ENCODE assay signal across 8 cellular contexts in genomic region chr18:77133920-77134496, GRCh38. TPM values are rescaled to one million over a fixed set of nuclear protein-coding genes. Genes with fewer than 3 reads are reported as not detected.
DNase-seq lines count a peak whose midpoint lies in the region; ATAC-seq and TF ChIP-seq lines count a peak whose summit lies in the region.

No MANE protein-coding gene starts in this region.

- H3K9me2 ChIP-seq in HCT116 (ENCODE audit: insufficient read depth) = no peaks in the 10 kb centered on the region

- TF ChIP-seq POLR2A in HCT116 (IDR thresholded peaks at IDR 0.05; ENCODE audit: borderline replicate concordance, extremely low read depth, insufficient read depth, insufficient read length) (no peak), heart left ventricle (IDR thresholded peaks at IDR 0.05) (no peak)

- ATAC-seq in CD4-positive, alpha-beta T cell (ENCODE audit: poor library complexity) = no peak
- ATAC-seq in HCT116 (no peak), heart left ventricle (peak in 3 of 4 donors; percentile 15 to 56 (median 55)), GM21360 (IDR thresholded peaks at IDR 0.05; ENCODE audit: unreplicated experiment) (no peak)
- no peak for ATAC-seq in stimulated activated naive CD8-positive, alpha-beta T cell treated with anti-CD3 and anti-CD28 coated beads, Interleukin-15, amount 100 ng/mL, for 72 hours

- 34 to 45% (median 39%) methylated on average over 9 of the region's 9 CpGs for WGBS in heart left ventricle, 4 donors

- H3K36me3 Mint-ChIP-seq in CD4-positive, alpha-beta T cell (ENCODE audit: low read depth) = peaks cover 28% of the 10 kb centered on the region

- no TSS peak for BruUV-seq in HCT116 (replicated peaks; lab: Mats Ljungman, UMichigan)

- no peaks in the 10 kb centered on the region for H3K9me3 Mint-ChIP-seq in CD4-positive, alpha-beta T cell
- no peaks in the 10 kb centered on the region for H3K9me3 Mint-ChIP-seq in stimulated activated naive CD8-positive, alpha-beta T cell treated with anti-CD3 and anti-CD28 coated beads, Interleukin-15, amount 100 ng/mL, for 72 hours

- TF ChIP-seq RAD21 in HCT116 (IDR thresholded peaks at IDR 0.05; ENCODE audit: low read depth) = peak; percentile 45

- H3K27ac ChIP-seq in CD4-positive, alpha-beta T cell (ENCODE audit: low read depth, low read length) = no peak overlapping the region
- H3K27ac ChIP-seq in HCT116 (ENCODE audit: low read depth, low read length) (no peak overlapping the region), heart left ventricle (peak overlapping the region in 9 of 12 donors; percentile 81 to 98 (median 90))

- CTCF ChIA-PET in CD4-positive, alpha-beta T cell (lab: Charles Lee) = interaction anchor here (2.2 kb wide), 1 partner anchor 72 kb away, joined by 6 read pairs; no protein-coding TSS in a partner anchor
- CTCF ChIA-PET in HCT116 (lab: Charles Lee) = no interaction called here

- H3K27ac Mint-ChIP-seq in CD4-positive, alpha-beta T cell = peak overlapping the region; percentile 82
- H3K27ac Mint-ChIP-seq in stimulated activated naive CD8-positive, alpha-beta T cell treated with anti-CD3 and anti-CD28 coated beads, Interleukin-15, amount 100 ng/mL, for 72 hours = no peak overlapping the region

- no peak overlapping the region for H3K9ac ChIP-seq in HCT116 (ENCODE audit: low read length)

- no peak overlapping the region for H2AFZ ChIP-seq in HCT116 (ENCODE audit: low read depth, low read length, poor library complexity, severe bottlenecking)

- intact Hi-C loops in CD4-positive, alpha-beta T cell (cut with DNase I, micrococcal nuclease) = loop anchor here (5.0 kb wide), 4 partner anchors 67 to 312 kb away; partner anchors contain the start of gene ZNF236 (in 1 of the 2)
- intact Hi-C loops in HCT116 (cut with micrococcal nuclease) = loop anchor here (2.0 to 10.0 kb wide), 4 partner anchors 67 to 129 kb away; no protein-coding TSS in a partner anchor
- intact Hi-C loops in heart left ventricle (cut with DNase I) = loop anchor here in 6 of 10 donors (5.0 to 10.0 kb wide), 7 partner anchors 57 to 132 kb away; no protein-coding TSS in a partner anchor

- H3K4me1 ChIP-seq in HCT116 (ENCODE audit: control insufficient read depth in 1 of 2, insufficient read depth in 2 of 2, low read length in 2 of 2) (peaks cover 12 to 36% of the 10 kb centered on the region in 2 experiments; a peak in 3 of 4 replicates), heart left ventricle (peaks cover 0 to 41% (median 24%) of the 10 kb centered on the region in 12 donors)

- no peaks in the 10 kb centered on the region for H3K9me3 ChIP-seq in CD4-positive, alpha-beta T cell (ENCODE audit: control insufficient read depth, low read length)
- H3K9me3 ChIP-seq in HCT116 (ENCODE audit: control insufficient read depth in 1 of 2, insufficient read depth in 1 of 2, low read depth in 1 of 2, low read length in 2 of 2) (no peaks in the 10 kb centered on the region), heart left ventricle (peaks cover 0 to 3% (median 0%) of the 10 kb centered on the region in 12 donors)

- H3K27me3 ChIP-seq in CD4-positive, alpha-beta T cell (ENCODE audit: control insufficient read depth, insufficient read depth, low read length) = no peaks in the 10 kb centered on the region
- H3K27me3 ChIP-seq in HCT116 (ENCODE audit: insufficient read depth, low read length) (no peaks in the 10 kb centered on the region), heart left ventricle (peaks cover 0 to 28% (median 0%) of the 10 kb centered on the region in 9 donors)

- H3K36me3 ChIP-seq in HCT116 (ENCODE audit: control insufficient read depth in 1 of 2, insufficient read depth in 2 of 2, low read length in 2 of 2) (0 out of 4 replicates have a peak, but pooled peaks cover 0 to 4% of the 10 kb centered on the region in 2 experiments), heart left ventricle (no peaks in the 10 kb centered on the region)

- H3K4me1 Mint-ChIP-seq in CD4-positive, alpha-beta T cell (ENCODE audit: low read depth) = peaks cover 41% of the 10 kb centered on the region
- peaks cover 46% of the 10 kb centered on the region for H3K4me1 Mint-ChIP-seq in stimulated activated naive CD8-positive, alpha-beta T cell treated with anti-CD3 and anti-CD28 coated beads, Interleukin-15, amount 100 ng/mL, for 72 hours

- peaks cover 31% of the 10 kb centered on the region for H3K79me2 ChIP-seq in HCT116 (ENCODE audit: insufficient read depth, low read length)

- no peak for TF ChIP-seq CTCF in CD4-positive, alpha-beta T cell (IDR thresholded peaks at IDR 0.05)
- TF ChIP-seq CTCF in HCT116 (IDR thresholded peaks at IDR 0.05 in 2 of 3, conservative IDR thresholded peaks at IDR 0.05 in 1 of 3; ENCODE audit: borderline replicate concordance in 1 of 3, insufficient read depth in 1 of 3, low read depth in 2 of 3, low read length in 2 of 3) = 0 out of 6 replicates have a peak, but pooled peaks of 1 of the 3 experiments have one; percentile 5
- peak in 4 of 12 donors; percentile 3 to 30 (median 21) for TF ChIP-seq CTCF in heart left ventricle (IDR thresholded peaks at IDR 0.05)

- H3K4me3 ChIP-seq in HCT116 (replicated peaks in 1 of 2; ENCODE audit: low read depth in 1 of 2, low read length in 2 of 2) = no peak overlapping the region
- H3K4me3 ChIP-seq in heart left ventricle = peak overlapping the region in 3 of 12 donors; percentile 59 to 87 (median 84)

- H3K27me3 Mint-ChIP-seq in CD4-positive, alpha-beta T cell = no peaks in the 10 kb centered on the region
- H3K27me3 Mint-ChIP-seq in stimulated activated naive CD8-positive, alpha-beta T cell treated with anti-CD3 and anti-CD28 coated beads, Interleukin-15, amount 100 ng/mL, for 72 hours = no peaks in the 10 kb centered on the region

- POLR2A ChIA-PET in CD4-positive, alpha-beta T cell (lab: Charles Lee) = interaction anchor here (1.5 to 4.3 kb wide), 5 partner anchors 12 to 71 kb away, joined by 6 to 41 read pairs (median 30); no protein-coding TSS in a partner anchor
- POLR2A ChIA-PET in HCT116 (lab: Charles Lee) = no interaction called here

- peak overlapping the region; percentile 3; the same call in 1 of the 2 replicates for H3K4me2 ChIP-seq in HCT116 (ENCODE audit: low read length)

- H3K4me3 Mint-ChIP-seq in CD4-positive, alpha-beta T cell = peak overlapping the region; percentile 96
- H3K4me3 Mint-ChIP-seq in stimulated activated naive CD8-positive, alpha-beta T cell treated with anti-CD3 and anti-CD28 coated beads, Interleukin-15, amount 100 ng/mL, for 72 hours = peak overlapping the region; percentile 63 to 76

- DNase-seq in CD4-positive, alpha-beta T cell = peak in 1 of 10 experiments; percentile 32
- no peak for DNase-seq in HCT116 (ENCODE audit: low read depth, low spot score)
- peak; percentile 33 for DNase-seq in SKM-1 (lab: John Stamatoyannopoulos, UW; ENCODE audit: unreplicated experiment)
- DNase-seq in heart left ventricle = peak; percentile 52 to 77 (median 59)
- DNase-seq in stimulated activated naive CD8-positive, alpha-beta T cell treated with anti-CD3 and anti-CD28 coated beads, Interleukin-15, amount 100 ng/mL, for 72 hours = peak in 1 of 2 donors; percentile 16
- no peak for DNase-seq in mesenteric fat pad (ENCODE audit: low spot score)
- DNase-seq in NCI-H2029 treated with DMSO at 0.1 percent for 48 hours (lab: John Stamatoyannopoulos, UW) = no peak

- no peaks in the 10 kb centered on the region for H4K20me1 ChIP-seq in HCT116 (ENCODE audit: insufficient read depth)

- RAD21 ChIA-PET in HCT116 (lab: Charles Lee; ENCODE audit: low non-redundant PET in 1 of 2, low total read pairs in 2 of 2, uncharacterized antibody in 2 of 2, unreplicated experiment in 2 of 2) = no interaction called here

TF ChIP-seq in HCT116, 20 proteins besides CTCF, POLR2A, EP300 and RAD21 (continues in another document):
- no peak for TF ChIP-seq ATF3 (IDR thresholded peaks at IDR 0.05)
- no peak for TF ChIP-seq CBX3 (IDR thresholded peaks at IDR 0.05; ENCODE audit: low read depth)
- no peak for TF ChIP-seq MAX (IDR thresholded peaks at IDR 0.05)
- no peak for TF ChIP-seq EGR1 (IDR thresholded peaks at IDR 0.05; ENCODE audit: low read depth)
- TF ChIP-seq TCF7L2 (IDR thresholded peaks at IDR 0.05; ENCODE audit: borderline replicate concordance, extremely low read depth, insufficient read depth, insufficient read length) = no peak
- no peak for TF ChIP-seq YY1 (IDR thresholded peaks at IDR 0.05; ENCODE audit: extremely low read depth, insufficient replicate concordance, low read depth, low read length)
- TF ChIP-seq REST (IDR thresholded peaks at IDR 0.05; ENCODE audit: low read depth) = no peak

RNA-seq across cellular contexts. Expression of gene MBP, which starts 1.4 kb away (rescaled TPM):
- 10 to 100 TPM; 75.4 to 79.2 TPM for total RNA-seq in CD4-positive, alpha-beta T cell
- 34.9 TPM for total RNA-seq in HCT116 (2021; ENCODE audit: unreplicated experiment)
- polyA plus RNA-seq in HCT116 (2012) = 17.5 and 20.2 TPM in 2 replicates
- total RNA-seq in heart left ventricle = 10 to 100 TPM; 15.8 to 93.0 (median 38.8) TPM
- polyA plus RNA-seq in heart left ventricle = 10 to 100 TPM in 1 of 2 donors, 1 to 10 TPM in 1; 7.7 to 11.3 TPM
- total RNA-seq in mesenteric fat pad = 45.2 TPM

Comparison
In these comparisons a context has a peak if more than half of its experiments do, and no peak if none do; other contexts are left out.
1. ATAC-seq: peak in heart left ventricle (3 of 4); none in CD4-positive, alpha-beta T cell (single experiment), HCT116 (single experiment), stimulated activated naive CD8-positive, alpha-beta T cell treated with anti-CD3 and anti-CD28 coated beads, Interleukin-15, amount 100 ng/mL, for 72 hours (single experiment) and GM21360 (single experiment).
2. DNase-seq: peak in SKM-1 (single experiment) and heart left ventricle (5 of 5); none in HCT116 (single experiment), mesenteric fat pad (single experiment) and NCI-H2029 treated with DMSO at 0.1 percent for 48 hours (single experiment).
3. H3K27ac ChIP-seq: peak in heart left ventricle (9 of 12); none in CD4-positive, alpha-beta T cell (single experiment) and HCT116 (single experiment).